Comparison of ENCODE assay signal across 9 cellular contexts in genomic region chrX:11944486-11944885, GRCh38.
DNase-seq lines count a peak whose midpoint lies in the region; ATAC-seq and TF ChIP-seq lines count a peak whose summit lies in the region.
"Had no signal": no experiment of that assay in that cellular context is flagged by ENCODE, and none has a peak within 500 bp of the region (broad histone marks: within the 10 kb centered on the region; RNA-seq: fewer than 3 reads in every experiment).

No MANE protein-coding gene starts in this region.

- H3K9me3 Mint-ChIP-seq in activated CD8-positive, alpha-beta memory T cell treated with anti-CD3 and anti-CD28 coated beads, Interleukin-2, amount 10 ng/mL, durations not matched to agents 7 days and 5 days (ENCODE audit: low read depth), result no peaks in the 10 kb centered on the region

- H3K27ac ChIP-seq in AG04450 (ENCODE audit: low read depth, low read length) (no peak overlapping the region), OCI-LY7 (ENCODE audit: low read depth, low read length, poor library complexity, severe bottlenecking) (no peak overlapping the region)

- H3K9me2 ChIP-seq in OCI-LY7 (ENCODE audit: insufficient read depth, low read length), result no peaks in the 10 kb centered on the region

- H3K9me3 ChIP-seq in AG04450 (ENCODE audit: control insufficient read depth, insufficient read depth, low read length), result no peaks in the 10 kb centered on the region
- no peaks in the 10 kb centered on the region for H3K9me3 ChIP-seq in OCI-LY7 (ENCODE audit: low read length)

- no peak overlapping the region for H3K4me3 Mint-ChIP-seq in activated CD8-positive, alpha-beta memory T cell treated with anti-CD3 and anti-CD28 coated beads, Interleukin-2, amount 10 ng/mL, durations not matched to agents 7 days and 5 days
- H3K4me3 Mint-ChIP-seq: activated naive CD8-positive, alpha-beta T cell had no signal

- no peaks in the 10 kb centered on the region for H3K4me1 ChIP-seq in OCI-LY7 (ENCODE audit: insufficient read depth, low read length, poor library complexity, severe bottlenecking)

- peak; percentile 55 for ATAC-seq in GM18907 (IDR thresholded peaks at IDR 0.05; ENCODE audit: unreplicated experiment)
- no peak for ATAC-seq in activated CD8-positive, alpha-beta memory T cell treated with anti-CD3 and anti-CD28 coated beads, Interleukin-2, amount 10 ng/mL, durations not matched to agents 7 days and 5 days
- no peak for ATAC-seq in HG02852 (IDR thresholded peaks at IDR 0.05; ENCODE audit: unreplicated experiment)
- ATAC-seq in HG02571 (IDR thresholded peaks at IDR 0.05; ENCODE audit: unreplicated experiment), result no peak

- POLR2A ChIA-PET in AG04450 (lab: Yijun Ruan, JAX), result no interaction called here
- POLR2A ChIA-PET in OCI-LY7 (lab: Charles Lee), result no interaction called here

- intact Hi-C loops in OCI-LY7 (cut with micrococcal nuclease; ENCODE audit: unreplicated experiment), result no loop called here

- H2AFZ ChIP-seq in OCI-LY7 (ENCODE audit: low read length), result no peak overlapping the region

- no TSS peak for BruUV-seq in OCI-LY7 (replicated peaks; lab: Mats Ljungman, UMichigan)

- peak; percentile 68 for TF ChIP-seq CTCF in AG04450 (IDR thresholded peaks at IDR 0.05; ENCODE audit: low read depth, low read length)
- TF ChIP-seq CTCF in OCI-LY7 (conservative IDR thresholded peaks at IDR 0.05; ENCODE audit: low read length), result peak; percentile 41; the same call in 1 of the 2 replicates

- H3K27ac Mint-ChIP-seq in activated CD8-positive, alpha-beta memory T cell treated with anti-CD3 and anti-CD28 coated beads, Interleukin-2, amount 10 ng/mL, durations not matched to agents 7 days and 5 days, result no peak overlapping the region
- H3K27ac Mint-ChIP-seq: activated naive CD8-positive, alpha-beta T cell had no signal

- H3K4me3 ChIP-seq in AG04450 (ENCODE audit: low read depth, low read length) (no peak overlapping the region), OCI-LY7 (ENCODE audit: low read depth, low read length, poor library complexity, severe bottlenecking) (no peak overlapping the region)

- DNase-seq in AG04450 (ENCODE audit: low read depth, low spot score) (no peak), OCI-LY7 (ENCODE audit: low spot score) (peak; percentile 3), glomerular visceral epithelial cell (ENCODE audit: extremely low spot score) (peak; percentile 34)
- no peak for DNase-seq in stimulated activated CD4-positive, alpha-beta T cell treated with anti-CD3 and anti-CD28 coated beads, Interleukin-2, amount 100 ng/mL, for 24 hours
- DNase-seq in activated CD8-positive, alpha-beta memory T cell treated with anti-CD3 and anti-CD28 coated beads, Interleukin-2, amount 10 ng/mL, durations not matched to agents 7 days and 5 days, result no peak

- no peaks in the 10 kb centered on the region for H3K4me1 Mint-ChIP-seq in activated CD8-positive, alpha-beta memory T cell treated with anti-CD3 and anti-CD28 coated beads, Interleukin-2, amount 10 ng/mL, durations not matched to agents 7 days and 5 days

- no peaks in the 10 kb centered on the region for H4K20me1 ChIP-seq in OCI-LY7 (ENCODE audit: insufficient read depth, low read length)

- no peaks in the 10 kb centered on the region for H3K27me3 Mint-ChIP-seq in activated CD8-positive, alpha-beta memory T cell treated with anti-CD3 and anti-CD28 coated beads, Interleukin-2, amount 10 ng/mL, durations not matched to agents 7 days and 5 days

- no peaks in the 10 kb centered on the region for H3K36me3 ChIP-seq in OCI-LY7 (ENCODE audit: insufficient read depth, low read length)

- no peak overlapping the region for H3K4me2 ChIP-seq in OCI-LY7 (ENCODE audit: low read length)

- CTCF ChIA-PET in AG04450 (lab: Charles Lee), result interaction anchor here (0.7 to 1.4 kb wide), 5 partner anchors 10 to 757 kb away, joined by 3 to 4 read pairs (median 3); no protein-coding TSS in a partner anchor
- CTCF ChIA-PET in OCI-LY7 (lab: Charles Lee; ENCODE audit: unreplicated experiment), result no interaction called here
- CTCF ChIA-PET in activated CD8-positive, alpha-beta memory T cell treated with anti-CD3 and anti-CD28 coated beads, Interleukin-2, amount 10 ng/mL, durations not matched to agents 7 days and 5 days (lab: Charles Lee), result no interaction called here

- H3K27me3 ChIP-seq in AG04450 (ENCODE audit: control insufficient read depth, insufficient read depth, low read length), result no peaks in the 10 kb centered on the region

- H3K36me3 Mint-ChIP-seq in activated CD8-positive, alpha-beta memory T cell treated with anti-CD3 and anti-CD28 coated beads, Interleukin-2, amount 10 ng/mL, durations not matched to agents 7 days and 5 days, result no peaks in the 10 kb centered on the region
- H3K36me3 Mint-ChIP-seq: activated naive CD8-positive, alpha-beta T cell had no signal

- H3K79me2 ChIP-seq in OCI-LY7 (ENCODE audit: insufficient read depth, low read depth, low read length), result no peaks in the 10 kb centered on the region

Comparison
In these comparisons a context has a peak if more than half of its experiments do, and no peak if none do; other contexts are left out.
1. DNase-seq: peak in OCI-LY7 (single experiment) and glomerular visceral epithelial cell (single experiment); none in AG04450 (single experiment), stimulated activated CD4-positive, alpha-beta T cell treated with anti-CD3 and anti-CD28 coated beads, Interleukin-2, amount 100 ng/mL, for 24 hours (0 of 2) and activated CD8-positive, alpha-beta memory T cell treated with anti-CD3 and anti-CD28 coated beads, Interleukin-2, amount 10 ng/mL, durations not matched to agents 7 days and 5 days (single experiment).